In genomic region chr14:95464103-95464502, GRCh38 we compare ENCODE assay signal across 15 cellular contexts. TPM values are rescaled to one million over a fixed set of nuclear protein-coding genes. Genes with fewer than 3 reads are reported as not detected.
A peak's percentile ranks its signal among the peaks of the same experiment; 100 is the strongest.
DNase-seq lines count a peak whose midpoint lies in the region; ATAC-seq lines count a peak whose summit lies in the region.
"Had no signal": no experiment of that assay in that cellular context is flagged by ENCODE, and none has a peak within 500 bp of the region (broad histone marks: within the 10 kb centered on the region; RNA-seq: fewer than 3 reads in every experiment).

No MANE protein-coding gene starts in this region.

- peak overlapping the region in 5 of 7 donors; percentile 29 to 84 (median 70) for H3K4me3 Mint-ChIP-seq in CD8-positive, alpha-beta memory T cell
- H3K4me3 Mint-ChIP-seq in T-helper 17 cell: peak overlapping the region; percentile 75
- H3K4me3 Mint-ChIP-seq in effector memory CD8-positive, alpha-beta T cell: no peak overlapping the region
- H3K4me3 Mint-ChIP-seq: CD14-positive monocyte had no signal

- H4K20me1 ChIP-seq in BLaER1 treated with 17β-estradiol and CSF1 and Interleukin-3, amounts not matched to agents 10 nM and 100 nM: peaks cover 0 to 44% (median 0%) of the 10 kb centered on the region in 11 experiments; a peak in 6 of 22 replicates

- H3K27ac ChIP-seq in BLaER1 treated with 17β-estradiol and CSF1 and Interleukin-3, amounts not matched to agents 10 nM and 100 nM: peak overlapping the region in 9 of 11 experiments; percentile 24 to 99 (median 94); a peak in 19 of 22 replicates
- no peak overlapping the region for H3K27ac ChIP-seq in CD8-positive, alpha-beta memory T cell (ENCODE audit: low read depth, low read length)

- no peaks in the 10 kb centered on the region for H3K9me3 Mint-ChIP-seq in CD8-positive, alpha-beta memory T cell
- H3K9me3 Mint-ChIP-seq in effector memory CD8-positive, alpha-beta T cell: no peaks in the 10 kb centered on the region
- H3K9me3 Mint-ChIP-seq: CD14-positive monocyte had no signal

- H3K9me3 ChIP-seq in BLaER1 treated with 17β-estradiol and CSF1 and Interleukin-3, amounts not matched to agents 10 nM and 100 nM (replicated peaks in 1 of 11): no peaks in the 10 kb centered on the region
- H3K9me3 ChIP-seq in CD8-positive, alpha-beta memory T cell (ENCODE audit: low read length): no peaks in the 10 kb centered on the region
- H3K9me3 ChIP-seq in T-helper 17 cell (ENCODE audit: control insufficient read depth, low read length, poor library complexity, severe bottlenecking): no peaks in the 10 kb centered on the region

- peaks cover 41 to 100% (median 96%) of the 10 kb centered on the region in 10 experiments for H3K4me1 ChIP-seq in BLaER1 treated with 17β-estradiol and CSF1 and Interleukin-3, amounts not matched to agents 10 nM and 100 nM
- H3K4me1 ChIP-seq in CD8-positive, alpha-beta memory T cell (ENCODE audit: insufficient read depth, low read length): peaks cover 54% of the 10 kb centered on the region

- peak overlapping the region; percentile 14 to 98 (median 87); a peak in 21 of 22 replicates for H3K4me2 ChIP-seq in BLaER1 treated with 17β-estradiol and CSF1 and Interleukin-3, amounts not matched to agents 10 nM and 100 nM

- H3K27me3 ChIP-seq in BLaER1 treated with 17β-estradiol and CSF1 and Interleukin-3, amounts not matched to agents 10 nM and 100 nM: no peaks in the 10 kb centered on the region
- no peaks in the 10 kb centered on the region for H3K27me3 ChIP-seq in CD8-positive, alpha-beta memory T cell (ENCODE audit: insufficient read depth, low read length, poor library complexity, severe bottlenecking)

- H3K4me1 Mint-ChIP-seq in CD8-positive, alpha-beta memory T cell: peaks cover 45 to 53% (median 49%) of the 10 kb centered on the region in 3 donors
- H3K4me1 Mint-ChIP-seq in T-helper 17 cell: peaks cover 41% of the 10 kb centered on the region
- H3K4me1 Mint-ChIP-seq in effector memory CD8-positive, alpha-beta T cell (ENCODE audit: low read depth in 2 of 2): peaks cover 28 to 34% of the 10 kb centered on the region in 2 donors

- CTCF ChIA-PET in CD8-positive, alpha-beta memory T cell (lab: Charles Lee): interaction anchor here (1.3 to 4.5 kb wide), 8 partner anchors 11 to 71 kb away, joined by 3 to 23 read pairs (median 5); partner anchors contain the start of genes GLRX5 and SYNE3

- H3K36me3 ChIP-seq in BLaER1 treated with 17β-estradiol and CSF1 and Interleukin-3, amounts not matched to agents 10 nM and 100 nM: peaks cover 60 to 97% (median 84%) of the 10 kb centered on the region in 11 experiments
- H3K36me3 ChIP-seq in CD8-positive, alpha-beta memory T cell (ENCODE audit: insufficient read depth, low read length): peaks cover 15% of the 10 kb centered on the region

- H3K27ac Mint-ChIP-seq in CD8-positive, alpha-beta memory T cell: peak overlapping the region; percentile 92 to 98 (median 96)
- peak overlapping the region; percentile 74 for H3K27ac Mint-ChIP-seq in T-helper 17 cell
- peak overlapping the region; percentile 55 to 72 for H3K27ac Mint-ChIP-seq in effector memory CD8-positive, alpha-beta T cell

- peak overlapping the region in 3 of 10 experiments; percentile 24 to 41 (median 26); a peak in 3 of 20 replicates for H3K4me3 ChIP-seq in BLaER1 treated with 17β-estradiol and CSF1 and Interleukin-3, amounts not matched to agents 10 nM and 100 nM
- H3K4me3 ChIP-seq in CD8-positive, alpha-beta memory T cell (ENCODE audit: low read length): no peak overlapping the region

- peak in 1 of 5 donors; percentile 7 for DNase-seq in CD8-positive, alpha-beta memory T cell
- DNase-seq in T-helper 17 cell (no peak), NAMALWA (ENCODE audit: low spot score) (no peak)
- DNase-seq in effector memory CD8-positive, alpha-beta T cell: no peak
- DNase-seq: hypothalamus, IMR-90, left ventricle myocardium superior, NCI-H187, retina, Right ventricle myocardium superior had no signal

- POLR2A ChIA-PET in CD8-positive, alpha-beta memory T cell (lab: Charles Lee): interaction anchor here (0.9 kb wide), 1 partner anchor 51 kb away, joined by 3 read pairs; no protein-coding TSS in a partner anchor

- peak overlapping the region; percentile 11 to 93 (median 61); a peak in 19 of 22 replicates for H3K9ac ChIP-seq in BLaER1 treated with 17β-estradiol and CSF1 and Interleukin-3, amounts not matched to agents 10 nM and 100 nM

- peak; percentile 15 for ATAC-seq in T-helper 17 cell
- ATAC-seq in effector memory CD8-positive, alpha-beta T cell (replicated peaks): no peak
- ATAC-seq in HG02642 (IDR thresholded peaks at IDR 0.05; ENCODE audit: poor library complexity, unreplicated experiment): no peak
- ATAC-seq in HG02973 (IDR thresholded peaks at IDR 0.05; ENCODE audit: unreplicated experiment): no peak
- ATAC-seq in HG03432 (IDR thresholded peaks at IDR 0.05; ENCODE audit: unreplicated experiment): no peak

- H3K27me3 Mint-ChIP-seq in CD8-positive, alpha-beta memory T cell: peaks cover 0 to 2% of the 10 kb centered on the region in 2 donors
- no peaks in the 10 kb centered on the region for H3K27me3 Mint-ChIP-seq in T-helper 17 cell
- H3K27me3 Mint-ChIP-seq in effector memory CD8-positive, alpha-beta T cell: no peaks in the 10 kb centered on the region

- peaks cover 0 to 67% (median 14%) of the 10 kb centered on the region in 3 donors for H3K36me3 Mint-ChIP-seq in CD8-positive, alpha-beta memory T cell
- H3K36me3 Mint-ChIP-seq in T-helper 17 cell (ENCODE audit: low read depth): peaks cover 18% of the 10 kb centered on the region
- peaks cover 34% of the 10 kb centered on the region for H3K36me3 Mint-ChIP-seq in effector memory CD8-positive, alpha-beta T cell (ENCODE audit: insufficient read depth)

RNA-seq across cellular contexts. Expression of gene SYNE3, which starts 52.3 kb away (rescaled TPM):
- 10 to 100 TPM; 37.6 to 39.7 TPM for total RNA-seq in CD8-positive, alpha-beta memory T cell
- 4.3 TPM for polyA plus RNA-seq in CD8-positive, alpha-beta memory T cell
- total RNA-seq in T-helper 17 cell: 10 to 100 TPM; 59.6 to 64.8 TPM

Comparison
In these comparisons a context has a peak if more than half of its experiments do, and no peak if none do; other contexts are left out.
1. H3K4me3 Mint-ChIP-seq: peak in CD8-positive, alpha-beta memory T cell (5 of 7) and T-helper 17 cell (single experiment); none in effector memory CD8-positive, alpha-beta T cell (0 of 2).
2. Peak in every context shown above with its lines, with median percentiles within 50 percentile points of each other: H3K27ac Mint-ChIP-seq.